Comparison of ENCODE assay signal across 16 cellular contexts in genomic region chr12:70644836-70645235, GRCh38. TPM values are rescaled to one million over a fixed set of nuclear protein-coding genes. Genes with fewer than 3 reads are reported as not detected.
DNase-seq lines count a peak whose midpoint lies in the region; ATAC-seq, FAIRE-seq and TF ChIP-seq lines count a peak whose summit lies in the region.
"Had no signal": no experiment of that assay in that cellular context is flagged by ENCODE, and none has a peak within 500 bp of the region (broad histone marks: within the 10 kb centered on the region; RNA-seq: fewer than 3 reads in every experiment).

No MANE protein-coding gene starts in this region.

- H2BK15ac ChIP-seq in IMR-90 (ENCODE audit: low read depth, low read length) = peak overlapping the region; percentile 95; the same call in 2 of the 3 replicates

- no peak for ATAC-seq in IMR-90 (ENCODE audit: low read depth)

- peak overlapping the region; percentile 88 for H3K4ac ChIP-seq in IMR-90 (ENCODE audit: low read depth, low read length)

- H4K8ac ChIP-seq in IMR-90 (ENCODE audit: low read depth in 2 of 2, low read length in 2 of 2) = peak overlapping the region; percentile 27 to 77; a peak in 3 of 4 replicates

- TF ChIP-seq CTCF in IMR-90 (conservative IDR thresholded peaks at IDR 0.05; ENCODE audit: low read depth, low read length) (no peak), endothelial cell (IDR thresholded peaks at IDR 0.05; ENCODE audit: unreplicated experiment) (no peak), vagina (IDR thresholded peaks at IDR 0.05) (no peak)

- no peak for FAIRE-seq in small intestine (lab: Jason Lieb, UNC)

- no peak for DNase-seq in GM23248
- DNase-seq in IMR-90 = no peak
- DNase-seq in endothelial cell (ENCODE audit: low spot score) = no peak
- DNase-seq in renal cortical epithelial cell (ENCODE audit: low read depth) = peak; percentile 8
- DNase-seq in activated T-helper 2 cell treated with anti-CD3 and anti-CD28 coated beads, Interferon-gamma antibody, Interleukin-2, Interleukin-4, amounts not matched to agents 10 μg/mL and 5 μg/mL and 100 μg/mL, durations not matched to agents 14 hours and 24 hours and 36 hours (ENCODE audit: low spot score) = no peak
- no peak for DNase-seq in small intestine
- no peak for DNase-seq in vagina (ENCODE audit: extremely low spot score in 2 of 2)
- DNase-seq: activated CD4-positive, alpha-beta T cell treated with anti-CD3 and anti-CD28 coated beads for 1 hour; activated naive CD4-positive, alpha-beta T cell; body of pancreas; NCI-H1436 treated with DMSO at 0.1 percent for 48 hours; NCI-H345; SHP77 had no signal

- H3K9ac ChIP-seq in GM23248 = peak overlapping the region; percentile 77
- no peak overlapping the region for H3K9ac ChIP-seq in IMR-90 (ENCODE audit: low read depth, low read length)

- H4K20me1 ChIP-seq in GM23248 (ENCODE audit: insufficient read depth) (no peaks in the 10 kb centered on the region), IMR-90 (ENCODE audit: insufficient read depth, low read length) (no peaks in the 10 kb centered on the region)

- no peak overlapping the region for H3K4me3 Mint-ChIP-seq in endothelial cell (ENCODE audit: unreplicated experiment)
- no peak overlapping the region for H3K4me3 Mint-ChIP-seq in activated T-helper 2 cell treated with anti-CD3 and anti-CD28 coated beads, Interferon-gamma antibody, Interleukin-2, Interleukin-4, amounts not matched to agents 10 μg/mL and 5 μg/mL and 100 μg/mL, durations not matched to agents 14 hours and 24 hours and 36 hours (ENCODE audit: low read depth)
- H3K4me3 Mint-ChIP-seq: dendritic cell treated with granulocyte-macrophage colony-stimulating factor and Interleukin-4, amounts not matched to agents 40 ng/mL and 50 ng/mL, for 4 days; T-helper 2 cell treated with Interferon-gamma antibody and Interleukin-4, amounts not matched to agents 5 μg/mL and 100 μg/mL, for 36 hours had no signal

- peak overlapping the region; percentile 88 for H2BK5ac ChIP-seq in IMR-90 (ENCODE audit: low read depth, low read length, poor library complexity, severe bottlenecking)

- H3K9me1 ChIP-seq in IMR-90 (ENCODE audit: insufficient read depth, low read length) = no peaks in the 10 kb centered on the region

- no peaks in the 10 kb centered on the region for H3K9me2 ChIP-seq in GM23248 (ENCODE audit: insufficient read depth)

- H3K79me1 ChIP-seq in IMR-90 (ENCODE audit: low read depth in 1 of 2, low read length in 2 of 2) = no peaks in the 10 kb centered on the region

- H3K4me3 ChIP-seq in GM23248 = no peak overlapping the region
- H3K4me3 ChIP-seq in IMR-90 (ENCODE audit: insufficient read depth, low read depth, low read length) = no peak overlapping the region
- no peak overlapping the region for H3K4me3 ChIP-seq in small intestine (ENCODE audit: low read depth in 1 of 2, low read length in 2 of 2)
- no peak overlapping the region for H3K4me3 ChIP-seq in vagina
- H3K4me3 ChIP-seq: body of pancreas had no signal

- no peak overlapping the region for H3K23ac ChIP-seq in IMR-90 (ENCODE audit: low read depth, low read length)

- peak overlapping the region; percentile 64 for H3K14ac ChIP-seq in IMR-90 (replicated peaks; ENCODE audit: low read depth, low read length)

- peak overlapping the region; percentile 98 for H3K27ac Mint-ChIP-seq in endothelial cell (ENCODE audit: unreplicated experiment)
- no peak overlapping the region for H3K27ac Mint-ChIP-seq in activated T-helper 2 cell treated with anti-CD3 and anti-CD28 coated beads, Interferon-gamma antibody, Interleukin-2, Interleukin-4, amounts not matched to agents 10 μg/mL and 5 μg/mL and 100 μg/mL, durations not matched to agents 14 hours and 24 hours and 36 hours
- H3K27ac Mint-ChIP-seq: dendritic cell treated with granulocyte-macrophage colony-stimulating factor and Interleukin-4, amounts not matched to agents 40 ng/mL and 50 ng/mL, for 4 days; T-helper 2 cell treated with Interferon-gamma antibody and Interleukin-4, amounts not matched to agents 5 μg/mL and 100 μg/mL, for 36 hours had no signal

- H3K9me3 ChIP-seq in GM23248 (ENCODE audit: low read depth) (no peaks in the 10 kb centered on the region), IMR-90 (ENCODE audit: control insufficient read depth, insufficient read depth, low read length) (no peaks in the 10 kb centered on the region), small intestine (ENCODE audit: control insufficient read depth, low read depth) (no peaks in the 10 kb centered on the region), vagina (no peaks in the 10 kb centered on the region)
- H3K9me3 ChIP-seq: body of pancreas, thoracic aorta had no signal

- no peaks in the 10 kb centered on the region for H3K36me3 Mint-ChIP-seq in endothelial cell (ENCODE audit: low read depth, unreplicated experiment)
- H3K36me3 Mint-ChIP-seq in activated T-helper 2 cell treated with anti-CD3 and anti-CD28 coated beads, Interferon-gamma antibody, Interleukin-2, Interleukin-4, amounts not matched to agents 10 μg/mL and 5 μg/mL and 100 μg/mL, durations not matched to agents 14 hours and 24 hours and 36 hours (ENCODE audit: low read depth) = no peaks in the 10 kb centered on the region

- peak overlapping the region; percentile 74 for H2AFZ ChIP-seq in GM23248
- H2AFZ ChIP-seq in IMR-90 (replicated peaks; ENCODE audit: low read length, poor library complexity) = no peak overlapping the region

- no TSS peak for BruUV-seq in IMR-90 (replicated peaks; lab: Mats Ljungman, UMichigan)

- peaks cover 49% of the 10 kb centered on the region for H3F3A ChIP-seq in GM23248 (ENCODE audit: insufficient read depth)

- H3K36me3 ChIP-seq in GM23248 (ENCODE audit: low read depth) = no peaks in the 10 kb centered on the region
- no peaks in the 10 kb centered on the region for H3K36me3 ChIP-seq in IMR-90 (ENCODE audit: control insufficient read depth, insufficient read depth, low read length)
- no peaks in the 10 kb centered on the region for H3K36me3 ChIP-seq in small intestine (ENCODE audit: control insufficient read depth in 2 of 2, insufficient read depth in 2 of 2, low read length in 2 of 2)
- H3K36me3 ChIP-seq in vagina = no peaks in the 10 kb centered on the region
- H3K36me3 ChIP-seq: thoracic aorta had no signal

- no peaks in the 10 kb centered on the region for H3K79me2 ChIP-seq in GM23248 (ENCODE audit: insufficient read depth)

- H3K4me2 ChIP-seq in GM23248 (ENCODE audit: unreplicated experiment) = peak overlapping the region; percentile 68
- no peak overlapping the region for H3K4me2 ChIP-seq in IMR-90 (ENCODE audit: low read depth, low read length)

- no peak overlapping the region for H3K56ac ChIP-seq in IMR-90 (ENCODE audit: extremely low read depth, insufficient read depth, low read length)

- CTCF ChIA-PET in IMR-90 (lab: Yijun Ruan, JAX) = no interaction called here

- peak overlapping the region; percentile 89 for H2AK9ac ChIP-seq in IMR-90 (replicated peaks; ENCODE audit: low read depth, low read length, poor library complexity)

- H3K27me3 Mint-ChIP-seq in endothelial cell (ENCODE audit: unreplicated experiment) = no peaks in the 10 kb centered on the region
- peaks cover 9% of the 10 kb centered on the region for H3K27me3 Mint-ChIP-seq in activated T-helper 2 cell treated with anti-CD3 and anti-CD28 coated beads, Interferon-gamma antibody, Interleukin-2, Interleukin-4, amounts not matched to agents 10 μg/mL and 5 μg/mL and 100 μg/mL, durations not matched to agents 14 hours and 24 hours and 36 hours (ENCODE audit: low read depth)

- H2AK5ac ChIP-seq in IMR-90 (ENCODE audit: low read depth, low read length) = peak overlapping the region; percentile 76

- peaks cover 54% of the 10 kb centered on the region for H3K4me1 Mint-ChIP-seq in endothelial cell (ENCODE audit: unreplicated experiment)
- peaks cover 7% of the 10 kb centered on the region for H3K4me1 Mint-ChIP-seq in activated T-helper 2 cell treated with anti-CD3 and anti-CD28 coated beads, Interferon-gamma antibody, Interleukin-2, Interleukin-4, amounts not matched to agents 10 μg/mL and 5 μg/mL and 100 μg/mL, durations not matched to agents 14 hours and 24 hours and 36 hours (ENCODE audit: low read depth)

- peak overlapping the region; percentile 96; the same call in 1 of the 2 replicates for H2BK20ac ChIP-seq in IMR-90 (ENCODE audit: low read depth, low read length)

- H3K27ac ChIP-seq in GM23248 (peak overlapping the region; percentile 94), IMR-90 (ENCODE audit: insufficient read depth, low read length) (no peak overlapping the region; the same call in 1 of the 2 replicates), small intestine (ENCODE audit: low read depth in 1 of 2, low read length in 1 of 2) (no peak overlapping the region), vagina (no peak overlapping the region)

- intact Hi-C loops in IMR-90 (cut with micrococcal nuclease) (no loop called here), vagina (cut with DNase I) (no loop called here)
- intact Hi-C loops in activated T-helper 2 cell treated with anti-CD3 and anti-CD28 coated beads, Interferon-gamma antibody, Interleukin-2, Interleukin-4, amounts not matched to agents 10 μg/mL and 5 μg/mL and 100 μg/mL, durations not matched to agents 14 hours and 24 hours and 36 hours (cut with micrococcal nuclease) = no loop called here

- TF ChIP-seq RAD21 in IMR-90 (IDR thresholded peaks at IDR 0.05; ENCODE audit: low read length) = no peak

- TF ChIP-seq POLR2A in IMR-90 (IDR thresholded peaks at IDR 0.05; ENCODE audit: low read depth, low read length) (no peak), vagina (IDR thresholded peaks at IDR 0.05) (no peak)

- H4K5ac ChIP-seq in IMR-90 (ENCODE audit: low read depth, low read length) = peak overlapping the region; percentile 43; the same call in 1 of the 2 replicates

- WGBS in GM23248 (ENCODE audit: low coverage in 1 of 2, low lambda C conversion rate in 2 of 2, missing lambda C conversion rate in 2 of 2), 2 experiments = 81 to 82% methylated on average over 2 of the region's 2 CpGs
- WGBS in IMR-90 (ENCODE audit: extremely low coverage in 2 of 2, insufficient read length in 1 of 2), 2 experiments = no CpG with 5 or more reads among the region's 2 CpGs
- 83 to 91% (median 87%) methylated on average over 2 of the region's 2 CpGs for WGBS in small intestine, 3 donors

- H3K27me3 ChIP-seq in GM23248 (replicated peaks; ENCODE audit: insufficient read depth) = no peaks in the 10 kb centered on the region
- H3K27me3 ChIP-seq in IMR-90 (ENCODE audit: control insufficient read depth, insufficient read depth, low read length) = no peaks in the 10 kb centered on the region
- no peaks in the 10 kb centered on the region for H3K27me3 ChIP-seq in small intestine (ENCODE audit: control insufficient read depth in 2 of 2, insufficient read depth in 2 of 2, low read length in 2 of 2)
- no peaks in the 10 kb centered on the region for H3K27me3 ChIP-seq in vagina
- H3K27me3 ChIP-seq: body of pancreas had no signal

- H2BK120ac ChIP-seq in IMR-90 (ENCODE audit: low read depth, low read length) = peak overlapping the region; percentile 87

- peak overlapping the region; percentile 58 for H3K18ac ChIP-seq in IMR-90 (ENCODE audit: low read depth, low read length)

- in situ Hi-C loops in GM23248 (cut with MboI) (no loop called here), IMR-90 (cut with MboI; ENCODE audit: low sequenced_read_pairs) (no loop called here)

- POLR2A ChIA-PET in IMR-90 (lab: Charles Lee; ENCODE audit: unreplicated experiment) = no interaction called here

- no peaks in the 10 kb centered on the region for H3K9me3 Mint-ChIP-seq in endothelial cell (ENCODE audit: unreplicated experiment)
- H3K9me3 Mint-ChIP-seq in activated T-helper 2 cell treated with anti-CD3 and anti-CD28 coated beads, Interferon-gamma antibody, Interleukin-2, Interleukin-4, amounts not matched to agents 10 μg/mL and 5 μg/mL and 100 μg/mL, durations not matched to agents 14 hours and 24 hours and 36 hours = no peaks in the 10 kb centered on the region
- H3K9me3 Mint-ChIP-seq: dendritic cell treated with granulocyte-macrophage colony-stimulating factor and Interleukin-4, amounts not matched to agents 40 ng/mL and 50 ng/mL, for 4 days; T-helper 2 cell treated with Interferon-gamma antibody and Interleukin-4, amounts not matched to agents 5 μg/mL and 100 μg/mL, for 36 hours had no signal

- dilution Hi-C loops in IMR-90 (cut with HindIII; ENCODE audit: low sequenced_read_pairs, unreplicated experiment) = no loop called here

- H4K91ac ChIP-seq in IMR-90 (ENCODE audit: insufficient read depth, low read depth, low read length) = peak overlapping the region; percentile 70; the same call in 1 of the 2 replicates

- H3K4me1 ChIP-seq in GM23248 (ENCODE audit: insufficient read depth) = peaks cover 55% of the 10 kb centered on the region
- peaks cover 5% of the 10 kb centered on the region for H3K4me1 ChIP-seq in IMR-90 (ENCODE audit: control insufficient read depth, insufficient read depth, low read length)
- peaks cover 0 to 6% of the 10 kb centered on the region in 2 donors for H3K4me1 ChIP-seq in small intestine (ENCODE audit: control insufficient read depth in 2 of 2, insufficient read depth in 1 of 2, low read depth in 1 of 2, low read length in 1 of 2)
- H3K4me1 ChIP-seq in vagina = peaks cover 12% of the 10 kb centered on the region

RNA-seq across cellular contexts. Expression of gene PTPRB, which starts 7.6 kb away (rescaled TPM):
- total RNA-seq in GM23248 (2014; rRNA removed; shearing (Covaris generic)) = 3.9 and 4.4 TPM in 2 replicates
- polyA plus RNA-seq in GM23248 (2016; fragmentation: Nextera tagmentation; extraction: Ambion mirVana) = 3.8 and 5.1 TPM in 2 replicates
- total RNA-seq in IMR-90 (2012; rRNA removed) = 5.3 and 6.5 TPM in 2 replicates
- 3.7 and 4.1 TPM in 2 replicates for polyA plus RNA-seq in IMR-90 (2012; rRNA removed)
- polyA plus RNA-seq in IMR-90 (2012; cell fraction: cytosol; rRNA removed) = 1.3 TPM in 2 replicates
- 2.0 and 6.4 TPM in 2 replicates for polyA plus RNA-seq in IMR-90 (2012; cell fraction: nucleus; rRNA removed; ENCODE audit: low replicate concordance)
- 162 TPM for total RNA-seq in endothelial cell (ENCODE audit: unreplicated experiment)
- total RNA-seq in renal cortical epithelial cell = 5.4 and 5.7 TPM in 2 replicates
- not detected in 2 replicates for total RNA-seq in activated T-helper 2 cell treated with anti-CD3 and anti-CD28 coated beads, Interferon-gamma antibody, Interleukin-2, Interleukin-4, amounts not matched to agents 10 μg/mL and 5 μg/mL and 100 μg/mL, durations not matched to agents 14 hours and 24 hours and 36 hours
- 10 to 100 TPM in 1 of 3 donors, 1 to 10 TPM in 2; 1.8 to 24.4 (median 1.9) TPM for polyA plus RNA-seq in small intestine
- total RNA-seq in vagina = 21.9 TPM
